Comparison of ENCODE assay signal across 14 cellular contexts in the genomic region with DNA sequence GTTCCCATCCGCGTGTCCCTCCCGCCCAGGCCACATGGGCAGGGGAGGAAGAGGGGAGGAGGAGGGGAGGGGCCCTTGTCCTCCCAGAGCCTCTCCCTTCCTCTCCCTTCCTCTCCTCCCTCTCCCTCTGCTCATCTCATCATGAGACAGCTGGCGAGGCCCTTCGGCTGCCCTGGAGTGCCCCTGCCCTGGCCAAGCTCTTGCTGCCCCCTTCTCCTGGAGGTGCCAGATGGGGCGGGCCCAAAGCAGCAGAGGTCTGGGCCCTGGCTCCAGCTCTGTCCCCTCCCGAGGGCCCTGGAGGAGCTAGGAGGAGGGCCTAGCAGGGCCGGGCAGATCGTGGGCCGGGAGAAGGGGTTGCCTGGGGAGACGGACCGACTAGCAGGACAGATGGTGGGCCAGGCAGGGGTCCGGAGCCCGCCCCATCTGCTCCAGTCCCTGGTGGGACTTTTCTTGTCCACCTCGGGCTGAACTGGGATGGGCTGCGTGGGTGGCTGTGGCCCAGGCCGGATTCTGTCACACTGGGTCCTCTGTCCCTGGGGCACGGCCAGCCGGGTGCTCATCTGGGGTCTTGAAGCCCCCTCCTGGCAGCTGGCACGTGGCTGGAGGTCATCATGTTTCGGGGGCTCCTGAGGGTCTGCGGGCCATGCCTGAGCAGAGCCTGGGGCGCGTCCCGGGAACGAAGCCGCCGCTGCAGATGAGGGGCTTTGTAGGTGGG.
DNase-seq lines count a peak whose midpoint lies in the region; ATAC-seq and TF ChIP-seq lines count a peak whose summit lies in the region.
"Had no signal": no experiment of that assay in that cellular context is flagged by ENCODE, and none has a peak within 500 bp of the region (broad histone marks: within the 10 kb centered on the region; RNA-seq: fewer than 3 reads in every experiment).

No MANE protein-coding gene starts in this region.

- 83% methylated on average over 28 of the region's 28 CpGs for WGBS in right cardiac atrium
- WGBS in psoas muscle, 3 donors, result 84 to 87% (median 86%) methylated on average over 28 of the region's 28 CpGs

- H3K4me3 Mint-ChIP-seq in activated CD4-positive, alpha-beta T cell treated with anti-CD3 and anti-CD28 coated beads, Interleukin-2, amount 10 ng/mL, durations not matched to agents 7 days and 5 days, result no peak overlapping the region
- H3K4me3 Mint-ChIP-seq: activated naive CD4-positive, alpha-beta T cell treated with anti-CD3 and anti-CD28 coated beads, Interleukin-2, amount 50 U/mL, for 24 hours; IgD-negative memory B cell had no signal

- H3K9me3 ChIP-seq in RWPE2 (ENCODE audit: severe bottlenecking), result peaks cover 2% of the 10 kb centered on the region
- no peaks in the 10 kb centered on the region for H3K9me3 ChIP-seq in right cardiac atrium (ENCODE audit: control insufficient read depth, low read length)
- H3K9me3 ChIP-seq in psoas muscle, result no peaks in the 10 kb centered on the region

- H3K27ac Mint-ChIP-seq in activated CD4-positive, alpha-beta T cell treated with anti-CD3 and anti-CD28 coated beads, Interleukin-2, amount 10 ng/mL, durations not matched to agents 7 days and 5 days, result no peak overlapping the region
- H3K27ac Mint-ChIP-seq: activated naive CD4-positive, alpha-beta T cell treated with anti-CD3 and anti-CD28 coated beads, Interleukin-2, amount 50 U/mL, for 24 hours; IgD-negative memory B cell had no signal

- DNase-seq in activated CD4-positive, alpha-beta T cell treated with anti-CD3 and anti-CD28 coated beads for 1 hour, result peak; percentile 10
- DNase-seq in activated CD4-positive, alpha-beta T cell treated with anti-CD3 and anti-CD28 coated beads, Interleukin-2, amount 10 ng/mL, durations not matched to agents 7 days and 5 days, result no peak
- DNase-seq in RWPE2 (ENCODE audit: low spot score), result peak; percentile 78
- peak; percentile 23 to 72 (median 66) for DNase-seq in right cardiac atrium
- DNase-seq in psoas muscle, result peak; percentile 21 to 60
- no peak for DNase-seq in OCI-M2 (lab: John Stamatoyannopoulos, UW; ENCODE audit: unreplicated experiment)
- DNase-seq in GF-D8 (lab: John Stamatoyannopoulos, UW), result no peak
- DNase-seq: esophagus squamous epithelium, NCI-H1417, OCI-M1 had no signal

- H3K4me3 ChIP-seq in RWPE2 (ENCODE audit: severe bottlenecking), result no peak overlapping the region
- H3K4me3 ChIP-seq in right cardiac atrium (ENCODE audit: low read length), result no peak overlapping the region
- no peak overlapping the region for H3K4me3 ChIP-seq in psoas muscle
- H3K4me3 ChIP-seq: esophagus squamous epithelium had no signal

- no peak for TF ChIP-seq CTCF in RWPE2 (IDR thresholded peaks at IDR 0.05; ENCODE audit: poor library complexity, severe bottlenecking)
- no peak for TF ChIP-seq CTCF in psoas muscle (IDR thresholded peaks at IDR 0.05)

- no peaks in the 10 kb centered on the region for H3K9me3 Mint-ChIP-seq in activated CD4-positive, alpha-beta T cell treated with anti-CD3 and anti-CD28 coated beads, Interleukin-2, amount 10 ng/mL, durations not matched to agents 7 days and 5 days
- H3K9me3 Mint-ChIP-seq: activated naive CD4-positive, alpha-beta T cell treated with anti-CD3 and anti-CD28 coated beads, Interleukin-2, amount 50 U/mL, for 24 hours; IgD-negative memory B cell had no signal

- intact Hi-C loops in right cardiac atrium (cut with DNase I), result loop anchor here in 1 of 4 donors (5.0 kb wide), 2 partner anchors 44 to 1864 kb away; no protein-coding TSS in a partner anchor
- intact Hi-C loops in psoas muscle (cut with DNase I), result no loop called here

- H3K36me3 ChIP-seq in RWPE2 (ENCODE audit: low read depth), result no peaks in the 10 kb centered on the region
- H3K36me3 ChIP-seq in psoas muscle (ENCODE audit: insufficient read depth in 1 of 2, low read depth in 1 of 2), result no peaks in the 10 kb centered on the region
- H3K36me3 ChIP-seq: esophagus squamous epithelium had no signal

- peaks cover 7% of the 10 kb centered on the region for H3K4me1 Mint-ChIP-seq in activated CD4-positive, alpha-beta T cell treated with anti-CD3 and anti-CD28 coated beads, Interleukin-2, amount 10 ng/mL, durations not matched to agents 7 days and 5 days

- H3K4me1 ChIP-seq in RWPE2 (ENCODE audit: insufficient read depth, poor library complexity, severe bottlenecking), result no peaks in the 10 kb centered on the region
- H3K4me1 ChIP-seq in right cardiac atrium (ENCODE audit: control insufficient read depth, insufficient read depth, low read length), result no peaks in the 10 kb centered on the region
- H3K4me1 ChIP-seq in psoas muscle, result no peaks in the 10 kb centered on the region
- H3K4me1 ChIP-seq: esophagus squamous epithelium had no signal

- H3K27me3 ChIP-seq in RWPE2 (ENCODE audit: insufficient read depth, poor library complexity, severe bottlenecking) (peaks cover 21% of the 10 kb centered on the region), right cardiac atrium (ENCODE audit: control insufficient read depth, insufficient read depth) (no peaks in the 10 kb centered on the region), psoas muscle (ENCODE audit: insufficient read depth in 3 of 3, low read length in 2 of 3) (no peaks in the 10 kb centered on the region)

- H3K27me3 Mint-ChIP-seq in activated CD4-positive, alpha-beta T cell treated with anti-CD3 and anti-CD28 coated beads, Interleukin-2, amount 10 ng/mL, durations not matched to agents 7 days and 5 days, result peaks cover 2% of the 10 kb centered on the region
- H3K27me3 Mint-ChIP-seq: activated naive CD4-positive, alpha-beta T cell treated with anti-CD3 and anti-CD28 coated beads, Interleukin-2, amount 50 U/mL, for 24 hours had no signal

- POLR2A ChIA-PET in activated CD4-positive, alpha-beta T cell treated with anti-CD3 and anti-CD28 coated beads, Interleukin-2, amount 10 ng/mL, durations not matched to agents 7 days and 5 days (lab: Charles Lee), result no interaction called here

- ATAC-seq in RWPE2 (ENCODE audit: low read depth), result 0 out of 3 replicates have a peak, but pooled peaks have one; percentile 2
- peak; percentile 27 to 34 for ATAC-seq in right cardiac atrium
- peak in 1 of 4 donors; percentile 15 for ATAC-seq in psoas muscle
- no peak for ATAC-seq in HG03378 (IDR thresholded peaks at IDR 0.05; ENCODE audit: unreplicated experiment)

- CTCF ChIA-PET in activated CD4-positive, alpha-beta T cell treated with anti-CD3 and anti-CD28 coated beads, Interleukin-2, amount 10 ng/mL, durations not matched to agents 7 days and 5 days (lab: Charles Lee), result interaction anchor here (0.6 kb wide), 1 partner anchor 1867 kb away, joined by 4 read pairs; no protein-coding TSS in a partner anchor

- H3K27ac ChIP-seq in RWPE2 (ENCODE audit: poor library complexity, severe bottlenecking) (no peak overlapping the region), right cardiac atrium (ENCODE audit: low read length) (no peak overlapping the region), psoas muscle (no peak overlapping the region)
- H3K27ac ChIP-seq: 22Rv1, esophagus squamous epithelium had no signal

- no peaks in the 10 kb centered on the region for H3K36me3 Mint-ChIP-seq in activated CD4-positive, alpha-beta T cell treated with anti-CD3 and anti-CD28 coated beads, Interleukin-2, amount 10 ng/mL, durations not matched to agents 7 days and 5 days (ENCODE audit: low read depth)
- H3K36me3 Mint-ChIP-seq: activated naive CD4-positive, alpha-beta T cell treated with anti-CD3 and anti-CD28 coated beads, Interleukin-2, amount 50 U/mL, for 24 hours; IgD-negative memory B cell had no signal

Comparison
In these comparisons a context has a peak if more than half of its experiments do, and no peak if none do; other contexts are left out.
1. DNase-seq: peak in activated CD4-positive, alpha-beta T cell treated with anti-CD3 and anti-CD28 coated beads for 1 hour (single experiment), RWPE2 (single experiment), right cardiac atrium (3 of 3) and psoas muscle (2 of 2); none in activated CD4-positive, alpha-beta T cell treated with anti-CD3 and anti-CD28 coated beads, Interleukin-2, amount 10 ng/mL, durations not matched to agents 7 days and 5 days (single experiment), OCI-M2 (single experiment) and GF-D8 (single experiment).